ENCODE assay signal across 2 cellular contexts in genomic region chr17:79943354-79944241, GRCh38.
TF ChIP-seq lines count a peak whose summit lies in the region.

No MANE protein-coding gene starts in this region.

TF ChIP-seq in H1, 55 proteins besides CTCF, POLR2A, EP300 and RAD21:
- TF ChIP-seq E2F6 (IDR thresholded peaks at IDR 0.05) (no peak), ZNF274 (IDR thresholded peaks at IDR 0.05; ENCODE audit: borderline replicate concordance, extremely low read depth, low read length) (no peak), ATF3 (IDR thresholded peaks at IDR 0.05; ENCODE audit: insufficient read depth, low read depth, low read length) (no peak), GABPA (IDR thresholded peaks at IDR 0.05; ENCODE audit: borderline replicate concordance, insufficient read depth, low read length) (no peak), SP2 (IDR thresholded peaks at IDR 0.05; ENCODE audit: low read length) (no peak), SIX5 (IDR thresholded peaks at IDR 0.05; ENCODE audit: low read depth, low read length) (no peak), SP4 (IDR thresholded peaks at IDR 0.05; ENCODE audit: low read length) (no peak), CTBP2 (IDR thresholded peaks at IDR 0.05; ENCODE audit: borderline replicate concordance, insufficient read depth, insufficient read length, low read length) (no peak), RNF2 (IDR thresholded peaks at IDR 0.05; ENCODE audit: borderline replicate concordance, low read depth, low read length, missing control alignments, poor library complexity, severe bottlenecking) (no peak), BRCA1 (IDR thresholded peaks at IDR 0.05; ENCODE audit: low read depth, low read length) (no peak), ATF2 (IDR thresholded peaks at IDR 0.05; ENCODE audit: low read length) (no peak), SP1 (IDR thresholded peaks at IDR 0.05; ENCODE audit: low read depth, low read length) (no peak), YY1 (IDR thresholded peaks at IDR 0.05; ENCODE audit: low read depth, low read length) (no peak), EZH2 (IDR thresholded peaks at IDR 0.05; ENCODE audit: low read depth, low read length, severe bottlenecking) (no peak), SUZ12 (IDR thresholded peaks at IDR 0.05; ENCODE audit: low read length) (no peak), TAF1 (IDR thresholded peaks at IDR 0.05; ENCODE audit: low read depth, low read length) (no peak)

TF ChIP-seq in GM23338, 12 proteins besides CTCF, POLR2A, EP300 and RAD21:
- TF ChIP-seq ZNF331 (CRISPR knock-in tag; IDR thresholded peaks at IDR 0.05; ENCODE audit: low read depth) = no peak
- TF ChIP-seq REST (IDR thresholded peaks at IDR 0.05; ENCODE audit: unreplicated experiment) = no peak
- TF ChIP-seq ZNF114 (CRISPR knock-in tag; IDR thresholded peaks at IDR 0.05) = no peak
- no peak for TF ChIP-seq JUNB (IDR thresholded peaks at IDR 0.05; ENCODE audit: unreplicated experiment)
- no peak for TF ChIP-seq ETS1 (IDR thresholded peaks at IDR 0.05)
- TF ChIP-seq STAT1 (IDR thresholded peaks at IDR 0.05; ENCODE audit: unreplicated experiment) = no peak
- TF ChIP-seq EZH2phosphoT487 (IDR thresholded peaks at IDR 0.05; ENCODE audit: unreplicated experiment) = no peak
